In genomic region chr15:83285979-83286553, GRCh38 we compare ENCODE assay signal across 13 cellular contexts. TPM values are rescaled to one million over a fixed set of nuclear protein-coding genes. Genes with fewer than 3 reads are reported as not detected.
DNase-seq lines count a peak whose midpoint lies in the region; ATAC-seq, FAIRE-seq and TF ChIP-seq lines count a peak whose summit lies in the region.
"Had no signal": no experiment of that assay in that cellular context is flagged by ENCODE, and none has a peak within 500 bp of the region (broad histone marks: within the 10 kb centered on the region; RNA-seq: fewer than 3 reads in every experiment).

No MANE protein-coding gene starts in this region.

- H3K27me3 ChIP-seq in breast epithelium (peaks cover 0 to 37% of the 10 kb centered on the region in 2 donors), astrocyte (ENCODE audit: insufficient read depth, low read length) (no peaks in the 10 kb centered on the region)

- H3K9ac ChIP-seq in astrocyte (ENCODE audit: low read length), result peak overlapping the region; percentile 80

- FAIRE-seq in astrocyte (lab: Jason Lieb, UNC), result peak; percentile 41

- H3K27ac ChIP-seq in breast epithelium (no peak overlapping the region), astrocyte (ENCODE audit: low read depth, low read length) (peak overlapping the region; percentile 88)
- H3K27ac ChIP-seq: uterus had no signal

- H3K36me3 Mint-ChIP-seq in MCF 10A (ENCODE audit: insufficient read depth, unreplicated experiment) (peaks cover 30% of the 10 kb centered on the region), astrocyte (ENCODE audit: low read depth, unreplicated experiment) (no peaks in the 10 kb centered on the region), immature natural killer cell (no peaks in the 10 kb centered on the region)

- peaks cover 27% of the 10 kb centered on the region for H3K79me2 ChIP-seq in astrocyte (ENCODE audit: insufficient read depth, low read length)

- H3K4me3 ChIP-seq in breast epithelium, result no peak overlapping the region
- H3K4me3 ChIP-seq in astrocyte (ENCODE audit: insufficient read depth, low read depth, low read length), result no peak overlapping the region
- H3K4me3 ChIP-seq: uterus had no signal

- CTCF ChIA-PET in MCF 10A (lab: Yijun Ruan, JAX), result interaction anchor here (0.6 to 3.0 kb wide), 4 partner anchors 19 to 93 kb away, joined by 3 to 11 read pairs (median 7); no protein-coding TSS in a partner anchor

- H3K4me2 ChIP-seq in astrocyte (ENCODE audit: low read length), result peak overlapping the region; percentile 63

- DNase-seq in MCF 10A (ENCODE audit: unreplicated experiment) (peak; percentile 70), breast epithelium (ENCODE audit: low spot score in 2 of 2) (no peak), astrocyte (ENCODE audit: low read depth) (peak; percentile 94), immature natural killer cell (no peak), retina (no peak), NCI-H1092 (lab: John Stamatoyannopoulos, UW) (no peak)
- DNase-seq: activated CD4-positive, alpha-beta T cell treated with anti-CD3 and anti-CD28 coated beads for 48 hours; head of caudate nucleus; NCI-H1105; nucleus accumbens; uterus had no signal

- no peak overlapping the region for H2AFZ ChIP-seq in astrocyte (ENCODE audit: low read depth, low read length)

- H3K27ac Mint-ChIP-seq in MCF 10A (ENCODE audit: low read depth, unreplicated experiment), result peak overlapping the region; percentile 71
- peak overlapping the region; percentile 96 for H3K27ac Mint-ChIP-seq in astrocyte (ENCODE audit: unreplicated experiment)
- H3K27ac Mint-ChIP-seq in immature natural killer cell, result no peak overlapping the region

- H3K4me3 Mint-ChIP-seq in MCF 10A (ENCODE audit: unreplicated experiment), result peak overlapping the region; percentile 69
- peak overlapping the region; percentile 77 for H3K4me3 Mint-ChIP-seq in astrocyte (ENCODE audit: unreplicated experiment)
- peak overlapping the region in 4 of 5 donors; percentile 14 to 61 (median 44) for H3K4me3 Mint-ChIP-seq in immature natural killer cell

- no TSS peak for BruUV-seq in MCF 10A (replicated peaks; lab: Mats Ljungman, UMichigan)

- H3K4me1 ChIP-seq in breast epithelium (no peaks in the 10 kb centered on the region), astrocyte (ENCODE audit: insufficient read depth, low read length) (peaks cover 40% of the 10 kb centered on the region)

- H3K4me1 Mint-ChIP-seq in MCF 10A (ENCODE audit: insufficient read depth, unreplicated experiment) (peaks cover 54% of the 10 kb centered on the region), astrocyte (ENCODE audit: low read depth, unreplicated experiment) (peaks cover 43% of the 10 kb centered on the region), immature natural killer cell (peaks cover 7 to 12% of the 10 kb centered on the region in 2 donors)

- POLR2A ChIA-PET in MCF 10A (lab: Yijun Ruan, JAX), result interaction anchor here (0.6 to 11.4 kb wide), 11 partner anchors 8 to 812 kb away, joined by 3 to 269 read pairs (median 5); no protein-coding TSS in a partner anchor

- H3K9me3 ChIP-seq in breast epithelium (no peaks in the 10 kb centered on the region), astrocyte (ENCODE audit: insufficient read depth, low read depth, low read length) (no peaks in the 10 kb centered on the region)
- H3K9me3 ChIP-seq: uterus had no signal

- no peaks in the 10 kb centered on the region for H4K20me1 ChIP-seq in astrocyte (ENCODE audit: insufficient read depth, low read length)

- intact Hi-C loops in MCF 10A (cut with micrococcal nuclease), result loop anchor here (1.0 to 5.0 kb wide), 2 partner anchors 36 to 79 kb away; no protein-coding TSS in a partner anchor
- intact Hi-C loops in breast epithelium (cut with DNase I; ENCODE audit: low total_unique reads), result no loop called here

- H3K36me3 ChIP-seq in breast epithelium (no peaks in the 10 kb centered on the region), astrocyte (ENCODE audit: insufficient read depth, low read length) (no peaks in the 10 kb centered on the region)
- H3K36me3 ChIP-seq: uterus had no signal

- no peak for TF ChIP-seq POLR2A in breast epithelium (IDR thresholded peaks at IDR 0.05)

- H3K9me3 Mint-ChIP-seq in MCF 10A (ENCODE audit: unreplicated experiment), result no peaks in the 10 kb centered on the region
- H3K9me3 Mint-ChIP-seq in astrocyte (ENCODE audit: unreplicated experiment), result no peaks in the 10 kb centered on the region
- H3K9me3 Mint-ChIP-seq in immature natural killer cell, result no peaks in the 10 kb centered on the region

- ATAC-seq in HG03139 (IDR thresholded peaks at IDR 0.05; ENCODE audit: unreplicated experiment) (no peak), GM21737 (IDR thresholded peaks at IDR 0.05; ENCODE audit: unreplicated experiment) (no peak)

- H3K27me3 Mint-ChIP-seq in MCF 10A (ENCODE audit: insufficient read depth, unreplicated experiment), result no peaks in the 10 kb centered on the region
- no peaks in the 10 kb centered on the region for H3K27me3 Mint-ChIP-seq in astrocyte (ENCODE audit: low read depth, unreplicated experiment)
- peaks cover 19 to 38% (median 20%) of the 10 kb centered on the region in 3 donors for H3K27me3 Mint-ChIP-seq in immature natural killer cell (ENCODE audit: low read depth in 3 of 3)

- TF ChIP-seq CTCF in MCF 10A (IDR thresholded peaks at IDR 0.05; ENCODE audit: unreplicated experiment) (no peak), breast epithelium (IDR thresholded peaks at IDR 0.05) (no peak), astrocyte (IDR thresholded peaks at IDR 0.05; ENCODE audit: insufficient read depth, low read depth, low read length) (no peak)

RNA-seq across cellular contexts. Expression of gene BNC1, which starts 1.6 kb away (rescaled TPM):
- total RNA-seq in MCF 10A (2022) (68.3 and 93.5 TPM in 2 replicates), breast epithelium (10 to 100 TPM in 1 of 3 donors, 1 to 10 TPM in 1, under 1 TPM in 1; 0.48 to 10.7 (median 1.6) TPM), astrocyte (9.3 and 13.7 TPM in 2 replicates)
- not detected for polyA plus RNA-seq in immature natural killer cell

Comparison
In these comparisons a context has a peak if more than half of its experiments do, and no peak if none do; other contexts are left out.
1. DNase-seq: peak in MCF 10A (single experiment) and astrocyte (single experiment); none in breast epithelium (0 of 2), immature natural killer cell (0 of 3), retina (single experiment) and NCI-H1092 (single experiment).
2. H3K27ac Mint-ChIP-seq: peak in MCF 10A (single experiment) and astrocyte (single experiment); none in immature natural killer cell (0 of 6).
3. Peak in every context shown above with its lines, with median percentiles within 50 percentile points of each other: H3K4me3 Mint-ChIP-seq.